ENCODE assay signal across 8 cellular contexts in genomic region chr4:39032218-39033085, GRCh38. TPM values are rescaled to one million over a fixed set of nuclear protein-coding genes. Genes with fewer than 3 reads are reported as not detected.
DNase-seq lines count a peak whose midpoint lies in the region; ATAC-seq lines count a peak whose summit lies in the region.

TSS of gene TMEM156 (minus strand) at chr4:39032409. CDS start at chr4:39032313, 96 bp downstream.

- peaks cover 44 to 54% of the 10 kb centered on the region in 2 donors for H3K4me1 Mint-ChIP-seq in immature natural killer cell

- peaks cover 0 to 6% (median 0%) of the 10 kb centered on the region in 3 donors for H3K27me3 Mint-ChIP-seq in immature natural killer cell (ENCODE audit: low read depth in 3 of 3)

- no peaks in the 10 kb centered on the region for H3K9me3 Mint-ChIP-seq in immature natural killer cell

- H3K4me3 Mint-ChIP-seq in immature natural killer cell, result peak within 1 kb of the TSS; percentile 79 to 88 (median 80)

- ATAC-seq in GM19467 (IDR thresholded peaks at IDR 0.05; ENCODE audit: unreplicated experiment) (peak; percentile 48), HG03460 (IDR thresholded peaks at IDR 0.05; ENCODE audit: unreplicated experiment) (peak; percentile 64)

- no peaks in the 10 kb centered on the region for H3K36me3 Mint-ChIP-seq in immature natural killer cell

- H3K27ac Mint-ChIP-seq in immature natural killer cell, result peak within 1 kb of the TSS; percentile 80 to 94 (median 88)

- peak; percentile 59 for DNase-seq in Daoy (ENCODE audit: low read depth)
- peak; percentile 9 for DNase-seq in T-helper 9 cell
- peak; percentile 55 to 64 (median 62) for DNase-seq in immature natural killer cell
- no peak for DNase-seq in NK-92 (lab: John Stamatoyannopoulos, UW; ENCODE audit: unreplicated experiment)
- DNase-seq in NCI-H187 treated with DMSO at 0.1 percent for 48 hours (lab: John Stamatoyannopoulos, UW), result no peak
- DNase-seq in activated gamma-delta T cell treated with Interleukin-2 at 50 U/mL for 16 hours, result no peak

RNA-seq across cellular contexts. Expression of gene TMEM156, which starts in this region (rescaled TPM):
- 19.3 and 33.7 TPM in 2 replicates for total RNA-seq in Daoy (2014; rRNA removed; shearing (Covaris generic))
- polyA plus RNA-seq in immature natural killer cell, result 10 to 100 TPM; 16.3 to 31.9 (median 26.4) TPM

Comparison
In these comparisons a context has a peak if more than half of its experiments do, and no peak if none do; other contexts are left out.
1. DNase-seq: peak in Daoy (single experiment), T-helper 9 cell (single experiment) and immature natural killer cell (3 of 3); none in NK-92 (single experiment), NCI-H187 treated with DMSO at 0.1 percent for 48 hours (single experiment) and activated gamma-delta T cell treated with Interleukin-2 at 50 U/mL for 16 hours (single experiment).